8 cellular contexts compared by ENCODE assay signal in genomic region chr19:4472174-4472974, GRCh38. TPM values are rescaled to one million over a fixed set of nuclear protein-coding genes. Genes with fewer than 3 reads are reported as not detected.
A peak's percentile ranks its signal among the peaks of the same experiment; 100 is the strongest.
DNase-seq lines count a peak whose midpoint lies in the region; ATAC-seq and TF ChIP-seq lines count a peak whose summit lies in the region.

HDGFL2 (plus strand) TSS chr19:4472297; CDS start chr19:4472351, 54 bp downstream.

- H3K4me3 Mint-ChIP-seq in WTC11, result peak within 1 kb of the TSS; percentile 85

- TF ChIP-seq CTCF in AG04449 (IDR thresholded peaks at IDR 0.05; ENCODE audit: insufficient read depth, low read length, missing control alignments) (no peak), WTC11 (IDR thresholded peaks at IDR 0.05) (no peak), fibroblast of pulmonary artery (IDR thresholded peaks at IDR 0.05; ENCODE audit: low read length, missing control alignments) (no peak), omental fat pad (IDR thresholded peaks at IDR 0.05) (no peak)

- H3K27ac Mint-ChIP-seq in WTC11, result no peak within 1 kb of the TSS

- H3K4me3 ChIP-seq in AG04449 (ENCODE audit: low read depth, low read length) (peak within 1 kb of the TSS; percentile 77), fibroblast of pulmonary artery (replicated peaks; ENCODE audit: low read depth, low read length) (peak within 1 kb of the TSS; percentile 83)

- no peak for DNase-seq in AG04449 (ENCODE audit: low read depth, low spot score)
- no peak for DNase-seq in WTC11 (ENCODE audit: low spot score)
- no peak for DNase-seq in fibroblast of pulmonary artery (ENCODE audit: low read depth)
- no peak for DNase-seq in omental fat pad (ENCODE audit: low spot score)
- no peak for DNase-seq in 8988T

- CTCF ChIA-PET in AG04449 (lab: Yijun Ruan, JAX) (interaction anchor here (1.0 to 1.3 kb wide), 2 partner anchors 164 kb away, joined by 4 read pairs; no protein-coding TSS in a partner anchor), WTC11 (lab: Charles Lee) (interaction anchor here (0.6 to 6.3 kb wide), 16 partner anchors 10 to 205 kb away, joined by 3 to 79 read pairs (median 5); partner anchors contain the start of genes CHAF1A, PLIN5 and SH3GL1)

- POLR2A ChIA-PET in AG04449 (lab: Yijun Ruan, JAX), result interaction anchor here (1.1 kb wide), 2 partner anchors 15 to 18 kb away, joined by 3 to 9 read pairs; partner anchors contain the start of gene UBXN6
- POLR2A ChIA-PET in WTC11 (lab: Charles Lee), result interaction anchor here (0.5 to 1.0 kb wide), 2 partner anchors 63 to 274 kb away, joined by 5 read pairs; partner anchors contain the start of gene PLIN5

- no peaks in the 10 kb centered on the region for H3K27me3 Mint-ChIP-seq in WTC11 (ENCODE audit: low read depth)

- H3K4me1 Mint-ChIP-seq in WTC11, result peaks cover 10% of the 10 kb centered on the region

- H3K9me3 Mint-ChIP-seq in WTC11, result no peaks in the 10 kb centered on the region; the same call in 1 of the 2 replicates

- ATAC-seq in GM21737 (IDR thresholded peaks at IDR 0.05; ENCODE audit: unreplicated experiment) (peak; percentile 1), WTC11 (no peak), omental fat pad (ENCODE audit: low FRiP score) (no peak), HG03095 (IDR thresholded peaks at IDR 0.05; ENCODE audit: unreplicated experiment) (no peak), HG03378 (IDR thresholded peaks at IDR 0.05; ENCODE audit: unreplicated experiment) (no peak)

- peaks cover 11% of the 10 kb centered on the region for H3K36me3 Mint-ChIP-seq in WTC11

TF ChIP-seq in WTC11, 78 proteins besides CTCF, POLR2A, EP300 and RAD21:
- no peak for TF ChIP-seq ESRRA (CRISPR knock-in tag; IDR thresholded peaks at IDR 0.05; ENCODE audit: borderline replicate concordance)
- TF ChIP-seq GABPB1 (CRISPR knock-in tag; IDR thresholded peaks at IDR 0.05), result 0 out of 2 replicates have a peak, but pooled peaks have one; percentile 13
TF ChIP-seq in WTC11: peak in this region for 1.

RNA-seq across cellular contexts. Expression of gene HDGFL2, which starts in this region (rescaled TPM):
- 111 to 116 TPM (median 115 TPM) in 3 replicates for total RNA-seq in WTC11 (2021)
- 10 to 100 TPM; 17.3 to 40.8 (median 25.2) TPM for total RNA-seq in omental fat pad
